Comparison of ENCODE assay signal across 2 cellular contexts in genomic region chr1:84902773-84903172, GRCh38. TPM values are rescaled to one million over a fixed set of nuclear protein-coding genes. Genes with fewer than 3 reads are reported as not detected.
"Had no signal": no experiment of that assay in that cellular context is flagged by ENCODE, and none has a peak within 500 bp of the region (broad histone marks: within the 10 kb centered on the region; RNA-seq: fewer than 3 reads in every experiment).

No MANE protein-coding gene starts in this region.

RNA-seq across cellular contexts. Expression of gene LPAR3, which starts 9.8 kb away (rescaled TPM):
- total RNA-seq: HT-29 had no signal
- polyA plus RNA-seq: IgD-negative memory B cell had no signal
